Comparison of ENCODE assay signal across 8 cellular contexts in the genomic region with DNA sequence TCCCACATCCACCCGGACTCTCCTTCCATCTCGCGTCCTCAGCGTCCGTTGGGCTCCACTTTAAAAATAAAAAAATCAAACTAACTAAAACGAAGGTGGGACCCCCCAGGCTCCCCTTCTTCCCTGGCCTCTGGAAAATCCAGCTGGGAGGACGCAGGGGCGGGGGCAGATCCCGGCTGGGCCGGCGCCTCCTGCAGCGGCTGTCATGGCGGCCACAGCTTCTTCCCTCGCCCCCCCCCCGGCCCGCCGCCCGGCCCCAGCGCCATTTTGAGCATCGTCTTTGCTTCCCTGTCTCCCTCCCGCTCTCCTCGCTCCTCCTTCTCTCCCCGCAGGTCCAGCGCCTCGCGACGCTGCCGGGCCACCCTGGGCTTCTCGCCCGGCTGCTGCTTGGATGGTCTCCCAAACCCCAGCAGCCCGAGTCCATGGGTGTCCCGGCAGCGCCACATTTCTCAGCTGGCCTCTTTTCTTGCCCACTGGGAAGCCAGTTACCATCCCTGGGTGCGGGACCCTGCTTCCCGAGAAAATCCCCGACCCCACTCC. TPM values are rescaled to one million over a fixed set of nuclear protein-coding genes. Genes with fewer than 3 reads are reported as not detected.
DNase-seq lines count a peak whose midpoint lies in the region; ATAC-seq and TF ChIP-seq lines count a peak whose summit lies in the region.

No MANE protein-coding gene starts in this region.

- peak overlapping the region; percentile 98 for H3K27ac Mint-ChIP-seq in T-helper 17 cell

- no peaks in the 10 kb centered on the region for H3K36me3 ChIP-seq in breast epithelium

- ATAC-seq in T-helper 17 cell (peak; percentile 47), HG03342 (IDR thresholded peaks at IDR 0.05; ENCODE audit: unreplicated experiment) (no peak), HG03159 (IDR thresholded peaks at IDR 0.05; ENCODE audit: unreplicated experiment) (no peak)

- DNase-seq in T-helper 17 cell (peak; percentile 26 to 35 (median 32)), breast epithelium (ENCODE audit: low spot score in 2 of 2) (peak in 1 of 2 donors; percentile 79), left kidney (ENCODE audit: low read depth, low spot score) (peak; percentile 91), NCI-H2081 treated with DMSO at 0.1 percent for 48 hours (lab: John Stamatoyannopoulos, UW) (no peak)
- DNase-seq in stimulated activated CD8-positive, alpha-beta memory T cell treated with anti-CD3 and anti-CD28 coated beads, Interleukin-12 subunit alpha, Interleukin-12 subunit beta, amount 100 ng/mL, for 4 hours (ENCODE audit: low read depth): peak; percentile 14

- H3K9me3 ChIP-seq in T-helper 17 cell (ENCODE audit: control insufficient read depth, low read length, poor library complexity, severe bottlenecking) (no peaks in the 10 kb centered on the region), breast epithelium (no peaks in the 10 kb centered on the region)

- H3K4me1 ChIP-seq in breast epithelium: peaks cover 0 to 3% of the 10 kb centered on the region in 2 donors

- H3K27me3 ChIP-seq in breast epithelium: peaks cover 0 to 14% of the 10 kb centered on the region in 2 donors

- no peak for TF ChIP-seq CTCF in breast epithelium (IDR thresholded peaks at IDR 0.05)

- peak overlapping the region; percentile 96 for H3K4me3 Mint-ChIP-seq in T-helper 17 cell

- H3K36me3 Mint-ChIP-seq in T-helper 17 cell (ENCODE audit: low read depth): peaks cover 10% of the 10 kb centered on the region

- peaks cover 36% of the 10 kb centered on the region for H3K4me1 Mint-ChIP-seq in T-helper 17 cell

- peak overlapping the region; percentile 57 to 95 (median 60) for H3K4me3 ChIP-seq in breast epithelium

- intact Hi-C loops in breast epithelium (cut with DNase I; ENCODE audit: low total_unique reads): loop anchor here (1.0 to 5.0 kb wide), 2 partner anchors 35 to 36 kb away; partner anchors contain the start of gene HOXB4

- peak overlapping the region; percentile 89 to 93 for H3K27ac ChIP-seq in breast epithelium

- peaks cover 18% of the 10 kb centered on the region for H3K27me3 Mint-ChIP-seq in T-helper 17 cell

- TF ChIP-seq POLR2A in GM10847 (IDR thresholded peaks at IDR 0.05; ENCODE audit: extremely low read depth, insufficient read length) (peak; percentile 41), breast epithelium (IDR thresholded peaks at IDR 0.05) (no peak)

RNA-seq across cellular contexts. Expression of gene HOXB2, which starts 3.3 kb away (rescaled TPM):
- total RNA-seq in T-helper 17 cell (10 to 100 TPM in 1 of 2 donors, 1 to 10 TPM in 1; 4.5 to 18.8 TPM), breast epithelium (10 to 100 TPM; 13.6 to 36.4 (median 19.6) TPM)

RNA-seq across cellular contexts. Expression of gene HOXB1, which starts 10.8 kb away (rescaled TPM):
- total RNA-seq in T-helper 17 cell: not detected
- not detected for total RNA-seq in breast epithelium

RNA-seq across cellular contexts. Expression of gene HOXB4, which starts 36.5 kb away (rescaled TPM):
- total RNA-seq in T-helper 17 cell (1 to 10 TPM in 1 of 2 donors, under 1 TPM in 1; 0.91 to 1.8 TPM), breast epithelium (1 to 10 TPM; 2.2 to 7.5 (median 2.3) TPM)

RNA-seq across cellular contexts. Expression of gene HOXB3, which starts 48.4 kb away (rescaled TPM):
- 1 to 10 TPM; 1.7 to 4.6 TPM for total RNA-seq in T-helper 17 cell
- 10 to 100 TPM; 13.8 to 36.7 (median 14.4) TPM for total RNA-seq in breast epithelium

RNA-seq across cellular contexts. Expression of gene HOXB5, which starts 51.9 kb away (rescaled TPM):
- not detected for total RNA-seq in T-helper 17 cell
- 1 to 10 TPM in 2 of 3 donors, under 1 TPM in 1; 0.44 to 2.0 (median 1.4) TPM for total RNA-seq in breast epithelium
